ENCODE assay signal across 22 cellular contexts in genomic region chr10:23534761-23535160, GRCh38.
DNase-seq lines count a peak whose midpoint lies in the region; ATAC-seq and TF ChIP-seq lines count a peak whose summit lies in the region.
"Had no signal": no experiment of that assay in that cellular context is flagged by ENCODE, and none has a peak within 500 bp of the region (broad histone marks: within the 10 kb centered on the region; RNA-seq: fewer than 3 reads in every experiment).

No MANE protein-coding gene starts in this region.

- peak overlapping the region; percentile 85 for H3K27ac Mint-ChIP-seq in activated CD8-positive, alpha-beta T cell treated with anti-CD3 and anti-CD28 coated beads for 36 hours
- H3K27ac Mint-ChIP-seq in activated CD8-positive, alpha-beta T cell treated with anti-CD3 and anti-CD28 coated beads, Interleukin-2, amount 10 ng/mL, durations not matched to agents 7 days and 5 days: no peak overlapping the region
- peak overlapping the region; percentile 2 to 84 (median 52) for H3K27ac Mint-ChIP-seq in naive thymus-derived CD4-positive, alpha-beta T cell

- H4K20me1 ChIP-seq in BLaER1 (no peaks in the 10 kb centered on the region), DOHH2 (ENCODE audit: control insufficient read depth, insufficient read depth, low read depth, low read length) (no peaks in the 10 kb centered on the region)

- H3K27ac ChIP-seq in BLaER1 (no peak overlapping the region), DOHH2 (ENCODE audit: low read depth, low read length) (no peak overlapping the region)
- H3K27ac ChIP-seq in naive thymus-derived CD4-positive, alpha-beta T cell (ENCODE audit: low read depth, low read length): no peak overlapping the region
- H3K27ac ChIP-seq: HL-60, RWPE1 had no signal

- no peak for TF ChIP-seq CTCF in activated CD8-positive, alpha-beta T cell treated with anti-CD3 and anti-CD28 coated beads for 36 hours (IDR thresholded peaks at IDR 0.05)
- no peak for TF ChIP-seq CTCF in DOHH2 (IDR thresholded peaks at IDR 0.05; ENCODE audit: low read depth, low read length, poor library complexity, severe bottlenecking)

- H3K27me3 Mint-ChIP-seq in activated CD8-positive, alpha-beta T cell treated with anti-CD3 and anti-CD28 coated beads for 36 hours: no peaks in the 10 kb centered on the region
- H3K27me3 Mint-ChIP-seq in activated CD8-positive, alpha-beta T cell treated with anti-CD3 and anti-CD28 coated beads, Interleukin-2, amount 10 ng/mL, durations not matched to agents 7 days and 5 days (ENCODE audit: low read depth): no peaks in the 10 kb centered on the region
- no peaks in the 10 kb centered on the region for H3K27me3 Mint-ChIP-seq in naive thymus-derived CD4-positive, alpha-beta T cell

- H3K9ac ChIP-seq in BLaER1: no peak overlapping the region

- H3K4me2 ChIP-seq in BLaER1: peak overlapping the region; percentile 3; the same call in 1 of the 2 replicates
- peak overlapping the region; percentile 32; the same call in 1 of the 2 replicates for H3K4me2 ChIP-seq in DOHH2 (ENCODE audit: low read length)

- H3K4me1 ChIP-seq in BLaER1 (peaks cover 19% of the 10 kb centered on the region), DOHH2 (ENCODE audit: control insufficient read depth, low read length) (peaks cover 11% of the 10 kb centered on the region)
- H3K4me1 ChIP-seq in naive thymus-derived CD4-positive, alpha-beta T cell (ENCODE audit: control insufficient read depth in 2 of 2, insufficient read depth in 2 of 2, low read length in 2 of 2): peaks cover 0 to 23% of the 10 kb centered on the region in 2 donors
- H3K4me1 ChIP-seq: Caco-2 had no signal

- intact Hi-C loops in activated CD8-positive, alpha-beta T cell treated with anti-CD3 and anti-CD28 coated beads for 36 hours (cut with micrococcal nuclease): loop anchor here (5.0 kb wide), 1 partner anchor 168 kb away; no protein-coding TSS in a partner anchor
- intact Hi-C loops in naive thymus-derived CD4-positive, alpha-beta T cell (cut with micrococcal nuclease): loop anchor here (5.0 kb wide), 1 partner anchor 168 kb away; no protein-coding TSS in a partner anchor

- no peaks in the 10 kb centered on the region for H3K27me3 ChIP-seq in BLaER1
- H3K27me3 ChIP-seq in DOHH2 (ENCODE audit: control insufficient read depth, low read length): no peaks in the 10 kb centered on the region
- no peaks in the 10 kb centered on the region for H3K27me3 ChIP-seq in naive thymus-derived CD4-positive, alpha-beta T cell (ENCODE audit: control insufficient read depth in 2 of 2, insufficient read depth in 2 of 2, low read length in 2 of 2)

- no peaks in the 10 kb centered on the region for H3K79me2 ChIP-seq in DOHH2 (ENCODE audit: control insufficient read depth, low read length)

- no peaks in the 10 kb centered on the region for H3K36me3 ChIP-seq in BLaER1
- H3K36me3 ChIP-seq in DOHH2 (ENCODE audit: control insufficient read depth, low read length): no peaks in the 10 kb centered on the region; the same call in 1 of the 2 replicates
- H3K36me3 ChIP-seq in naive thymus-derived CD4-positive, alpha-beta T cell (ENCODE audit: control insufficient read depth in 2 of 3, insufficient read depth in 3 of 3, low read length in 3 of 3): no peaks in the 10 kb centered on the region

- peaks cover 17% of the 10 kb centered on the region for H3K9me3 Mint-ChIP-seq in activated CD8-positive, alpha-beta T cell treated with anti-CD3 and anti-CD28 coated beads for 36 hours
- no peaks in the 10 kb centered on the region for H3K9me3 Mint-ChIP-seq in activated CD8-positive, alpha-beta T cell treated with anti-CD3 and anti-CD28 coated beads, Interleukin-2, amount 10 ng/mL, durations not matched to agents 7 days and 5 days (ENCODE audit: insufficient read depth)
- peaks cover 0 to 12% (median 6%) of the 10 kb centered on the region in 11 donors for H3K9me3 Mint-ChIP-seq in naive thymus-derived CD4-positive, alpha-beta T cell

- peaks cover 26% of the 10 kb centered on the region for H3K36me3 Mint-ChIP-seq in activated CD8-positive, alpha-beta T cell treated with anti-CD3 and anti-CD28 coated beads for 36 hours (ENCODE audit: low read depth)
- peaks cover 5% of the 10 kb centered on the region for H3K36me3 Mint-ChIP-seq in activated CD8-positive, alpha-beta T cell treated with anti-CD3 and anti-CD28 coated beads, Interleukin-2, amount 10 ng/mL, durations not matched to agents 7 days and 5 days (ENCODE audit: low read depth)
- peaks cover 4 to 15% (median 13%) of the 10 kb centered on the region in 5 donors for H3K36me3 Mint-ChIP-seq in naive thymus-derived CD4-positive, alpha-beta T cell

- peak overlapping the region; percentile 37 for H3K4me3 Mint-ChIP-seq in activated CD8-positive, alpha-beta T cell treated with anti-CD3 and anti-CD28 coated beads for 36 hours
- H3K4me3 Mint-ChIP-seq in activated CD8-positive, alpha-beta T cell treated with anti-CD3 and anti-CD28 coated beads, Interleukin-2, amount 10 ng/mL, durations not matched to agents 7 days and 5 days: no peak overlapping the region
- peak overlapping the region in 7 of 10 donors; percentile 28 to 65 (median 52) for H3K4me3 Mint-ChIP-seq in naive thymus-derived CD4-positive, alpha-beta T cell
- H3K4me3 Mint-ChIP-seq: CD14-positive monocyte had no signal

- POLR2A ChIA-PET in activated CD8-positive, alpha-beta T cell treated with anti-CD3 and anti-CD28 coated beads for 36 hours (lab: Charles Lee): no interaction called here
- POLR2A ChIA-PET in activated CD8-positive, alpha-beta T cell treated with anti-CD3 and anti-CD28 coated beads, Interleukin-2, amount 10 ng/mL, durations not matched to agents 7 days and 5 days (lab: Charles Lee): no interaction called here
- POLR2A ChIA-PET in naive thymus-derived CD4-positive, alpha-beta T cell (lab: Charles Lee): no interaction called here

- H3K4me3 ChIP-seq in BLaER1 (no peak overlapping the region), DOHH2 (ENCODE audit: low read length) (no peak overlapping the region)
- no peak overlapping the region for H3K4me3 ChIP-seq in naive thymus-derived CD4-positive, alpha-beta T cell (ENCODE audit: low read length)
- H3K4me3 ChIP-seq: K562 had no signal

- no peak for DNase-seq in activated CD8-positive, alpha-beta T cell treated with anti-CD3 and anti-CD28 coated beads for 36 hours
- no peak for DNase-seq in activated CD8-positive, alpha-beta T cell treated with anti-CD3 and anti-CD28 coated beads, Interleukin-2, amount 10 ng/mL, durations not matched to agents 7 days and 5 days
- DNase-seq in naive thymus-derived CD4-positive, alpha-beta T cell: no peak
- no peak for DNase-seq in NCI-H774 (lab: John Stamatoyannopoulos, UW)
- DNase-seq in A172 (ENCODE audit: low spot score): no peak
- no peak for DNase-seq in GDM1 (lab: John Stamatoyannopoulos, UW)
- DNase-seq: Caco-2, DMS 273 treated with DMSO at 0.1 percent for 48 hours, DMS79 treated with DMSO at 0.1 percent for 48 hours, GOT3, MM.1S, NCI-H1092, NCI-H1436, NCI-H1930, SHP77 treated with DMSO at 0.1 percent for 48 hours had no signal

- H3K4me1 Mint-ChIP-seq in activated CD8-positive, alpha-beta T cell treated with anti-CD3 and anti-CD28 coated beads for 36 hours (ENCODE audit: low read depth): peaks cover 66% of the 10 kb centered on the region
- H3K4me1 Mint-ChIP-seq in activated CD8-positive, alpha-beta T cell treated with anti-CD3 and anti-CD28 coated beads, Interleukin-2, amount 10 ng/mL, durations not matched to agents 7 days and 5 days (ENCODE audit: low read depth): peaks cover 27% of the 10 kb centered on the region
- peaks cover 28 to 72% (median 49%) of the 10 kb centered on the region in 7 donors for H3K4me1 Mint-ChIP-seq in naive thymus-derived CD4-positive, alpha-beta T cell

- H3K9me3 ChIP-seq in BLaER1: peaks cover 15% of the 10 kb centered on the region
- no peaks in the 10 kb centered on the region for H3K9me3 ChIP-seq in DOHH2 (ENCODE audit: control insufficient read depth, insufficient read depth, low read length)
- no peaks in the 10 kb centered on the region for H3K9me3 ChIP-seq in naive thymus-derived CD4-positive, alpha-beta T cell (ENCODE audit: control insufficient read depth in 2 of 3, low read length in 3 of 3)
- H3K9me3 ChIP-seq: Caco-2 had no signal

- no peaks in the 10 kb centered on the region for H3F3A ChIP-seq in DOHH2 (ENCODE audit: control insufficient read depth, insufficient read depth)

- CTCF ChIA-PET in activated CD8-positive, alpha-beta T cell treated with anti-CD3 and anti-CD28 coated beads for 36 hours (lab: Charles Lee): interaction anchor here (2.2 kb wide), 1 partner anchor 18 kb away, joined by 7 read pairs; no protein-coding TSS in a partner anchor
- CTCF ChIA-PET in activated CD8-positive, alpha-beta T cell treated with anti-CD3 and anti-CD28 coated beads, Interleukin-2, amount 10 ng/mL, durations not matched to agents 7 days and 5 days (lab: Charles Lee): interaction anchor here (1.2 to 3.6 kb wide), 3 partner anchors 167 to 377 kb away, joined by 3 to 12 read pairs (median 6); no protein-coding TSS in a partner anchor
- CTCF ChIA-PET in naive thymus-derived CD4-positive, alpha-beta T cell (lab: Charles Lee): interaction anchor here (0.7 kb wide), 1 partner anchor 1511 kb away, joined by 3 read pairs; no protein-coding TSS in a partner anchor

- no peaks in the 10 kb centered on the region for H3K9me2 ChIP-seq in DOHH2 (replicated peaks; ENCODE audit: control insufficient read depth, low read length)

- ATAC-seq in activated CD8-positive, alpha-beta T cell treated with anti-CD3 and anti-CD28 coated beads for 36 hours: no peak
- no peak for ATAC-seq in activated CD8-positive, alpha-beta T cell treated with anti-CD3 and anti-CD28 coated beads, Interleukin-2, amount 10 ng/mL, durations not matched to agents 7 days and 5 days
- ATAC-seq in naive thymus-derived CD4-positive, alpha-beta T cell: no peak
- ATAC-seq: HepG2, K562 had no signal
